ENCODE assay signal across 21 cellular contexts in genomic region chr2:53242090-53242489, GRCh38.
DNase-seq lines count a peak whose midpoint lies in the region; ATAC-seq and TF ChIP-seq lines count a peak whose summit lies in the region.
"Had no signal": no experiment of that assay in that cellular context is flagged by ENCODE, and none has a peak within 500 bp of the region (broad histone marks: within the 10 kb centered on the region; RNA-seq: fewer than 3 reads in every experiment).

No MANE protein-coding gene starts in this region.

- H3K27me3 ChIP-seq in hepatocyte, result no peaks in the 10 kb centered on the region
- H3K27me3 ChIP-seq: BLaER1 had no signal

- peak in 2 of 3 experiments; percentile 11 to 14 for DNase-seq in NCI-H1417 (lab: John Stamatoyannopoulos, UW)
- no peak for DNase-seq in NCI-H1417 treated with DMSO at 0.1 percent for 48 hours (lab: John Stamatoyannopoulos, UW)
- peak; percentile 4 for DNase-seq in COR-L47 (lab: John Stamatoyannopoulos, UW)
- peak; percentile 50 to 69 for DNase-seq in SHP77 (lab: John Stamatoyannopoulos, UW)
- peak; percentile 8 for DNase-seq in hepatocyte (ENCODE audit: low spot score)
- no peak for DNase-seq in NCI-H510A treated with DMSO at 0.1 percent for 48 hours (lab: John Stamatoyannopoulos, UW)
- DNase-seq: CD4-positive, CD25-positive, alpha-beta regulatory T cell; DND-41; Karpas-422; MV-4-11; NCI-H1105; NCI-H2029 treated with DMSO at 0.1 percent for 48 hours; NCI-H2227 treated with DMSO at 0.1 percent for 48 hours; NCI-H774; SIG-M5 had no signal

- no peaks in the 10 kb centered on the region for H3K9me2 ChIP-seq in hepatocyte (replicated peaks; ENCODE audit: insufficient read depth)

- H4K20me1 ChIP-seq in hepatocyte (ENCODE audit: insufficient read depth, poor library complexity, severe bottlenecking), result no peaks in the 10 kb centered on the region
- H4K20me1 ChIP-seq: BLaER1 had no signal

- H3K4me3 Mint-ChIP-seq in stimulated activated memory B cell treated with anti-CD40 and anti-IgM and Interleukin-4, amounts not matched to agents 10 μg/mL and 1 μg/mL and 100 μg/mL, for 72 hours, result no peak overlapping the region
- H3K4me3 Mint-ChIP-seq: CD4-positive, CD25-positive, alpha-beta regulatory T cell had no signal

- H2AFZ ChIP-seq in hepatocyte, result no peak overlapping the region

- no peaks in the 10 kb centered on the region for H3K4me1 ChIP-seq in hepatocyte (ENCODE audit: insufficient read depth)
- H3K4me1 ChIP-seq: BLaER1 had no signal

- no peaks in the 10 kb centered on the region for H3K27me3 Mint-ChIP-seq in stimulated activated memory B cell treated with anti-CD40 and anti-IgM and Interleukin-4, amounts not matched to agents 10 μg/mL and 1 μg/mL and 100 μg/mL, for 72 hours
- H3K27me3 Mint-ChIP-seq: CD4-positive, CD25-positive, alpha-beta regulatory T cell had no signal

- H3K79me2 ChIP-seq in hepatocyte, result no peaks in the 10 kb centered on the region

- H3K36me3 ChIP-seq in hepatocyte (replicated peaks; ENCODE audit: insufficient read depth, low read depth), result no peaks in the 10 kb centered on the region
- H3K36me3 ChIP-seq: BLaER1 had no signal

- ATAC-seq in HG03175 (IDR thresholded peaks at IDR 0.05; ENCODE audit: unreplicated experiment), result no peak
- ATAC-seq in stimulated activated memory B cell treated with anti-CD40 and anti-IgM and Interleukin-4, amounts not matched to agents 10 μg/mL and 1 μg/mL and 100 μg/mL, for 72 hours, result no peak

- no peak overlapping the region for H3K4me2 ChIP-seq in hepatocyte
- H3K4me2 ChIP-seq: BLaER1 had no signal

- no peaks in the 10 kb centered on the region for H3K36me3 Mint-ChIP-seq in stimulated activated memory B cell treated with anti-CD40 and anti-IgM and Interleukin-4, amounts not matched to agents 10 μg/mL and 1 μg/mL and 100 μg/mL, for 72 hours
- H3K36me3 Mint-ChIP-seq: CD4-positive, CD25-positive, alpha-beta regulatory T cell had no signal

- H3K9me3 Mint-ChIP-seq in stimulated activated memory B cell treated with anti-CD40 and anti-IgM and Interleukin-4, amounts not matched to agents 10 μg/mL and 1 μg/mL and 100 μg/mL, for 72 hours, result no peaks in the 10 kb centered on the region

- WGBS in hepatocyte (ENCODE audit: low lambda C conversion rate, missing lambda C conversion rate), result 68% methylated on average over 3 of the region's 3 CpGs

- no peak for TF ChIP-seq CTCF in hepatocyte (IDR thresholded peaks at IDR 0.05; ENCODE audit: poor library complexity)

- H3K9me3 ChIP-seq in hepatocyte (ENCODE audit: low read depth), result no peaks in the 10 kb centered on the region

- H3K4me3 ChIP-seq in hepatocyte, result no peak overlapping the region
- H3K4me3 ChIP-seq: BLaER1, SK-N-MC had no signal

- no peaks in the 10 kb centered on the region for H3K4me1 Mint-ChIP-seq in stimulated activated memory B cell treated with anti-CD40 and anti-IgM and Interleukin-4, amounts not matched to agents 10 μg/mL and 1 μg/mL and 100 μg/mL, for 72 hours
- H3K4me1 Mint-ChIP-seq: CD4-positive, CD25-positive, alpha-beta regulatory T cell had no signal

- no peak overlapping the region for H3K27ac ChIP-seq in hepatocyte
- H3K27ac ChIP-seq: BLaER1, HL-60, RWPE1, SK-N-MC had no signal

- H3K27ac Mint-ChIP-seq in stimulated activated memory B cell treated with anti-CD40 and anti-IgM and Interleukin-4, amounts not matched to agents 10 μg/mL and 1 μg/mL and 100 μg/mL, for 72 hours, result no peak overlapping the region

Comparison
In these comparisons a context has a peak if more than half of its experiments do, and no peak if none do; other contexts are left out.
1. DNase-seq: peak in NCI-H1417 (2 of 3), COR-L47 (single experiment), SHP77 (2 of 2) and hepatocyte (single experiment); none in NCI-H1417 treated with DMSO at 0.1 percent for 48 hours (single experiment) and NCI-H510A treated with DMSO at 0.1 percent for 48 hours (single experiment).